Comparison of ENCODE assay signal across 8 cellular contexts in genomic region chr10:72274213-72274729, GRCh38. TPM values are rescaled to one million over a fixed set of nuclear protein-coding genes. Genes with fewer than 3 reads are reported as not detected.
DNase-seq lines count a peak whose midpoint lies in the region; ATAC-seq and TF ChIP-seq lines count a peak whose summit lies in the region.

No MANE protein-coding gene starts in this region.

- peaks cover 24% of the 10 kb centered on the region for H3K36me3 ChIP-seq in BLaER1

- H3K27me3 ChIP-seq in BLaER1: no peaks in the 10 kb centered on the region

- peak overlapping the region; percentile 77 for H3K27ac Mint-ChIP-seq in HFFc6
- peak overlapping the region; percentile 96 for H3K27ac Mint-ChIP-seq in activated naive CD8-positive, alpha-beta T cell treated with anti-CD3 and anti-CD28 coated beads, Interleukin-2, amount 50 U/mL, for 24 hours
- peak overlapping the region; percentile 92 to 99 (median 94) for H3K27ac Mint-ChIP-seq in immature natural killer cell
- peak overlapping the region; percentile 99 for H3K27ac Mint-ChIP-seq in stimulated activated naive CD8-positive, alpha-beta T cell treated with anti-CD3 and anti-CD28 coated beads, Interleukin-15, amount 100 ng/mL, for 72 hours

- peaks cover 3% of the 10 kb centered on the region for H3K27me3 Mint-ChIP-seq in HFFc6 (ENCODE audit: insufficient read depth)
- H3K27me3 Mint-ChIP-seq in activated naive CD8-positive, alpha-beta T cell treated with anti-CD3 and anti-CD28 coated beads, Interleukin-2, amount 50 U/mL, for 24 hours: no peaks in the 10 kb centered on the region
- H3K27me3 Mint-ChIP-seq in immature natural killer cell (ENCODE audit: low read depth in 3 of 3): peaks cover 8 to 34% (median 24%) of the 10 kb centered on the region in 3 donors
- H3K27me3 Mint-ChIP-seq in stimulated activated naive CD8-positive, alpha-beta T cell treated with anti-CD3 and anti-CD28 coated beads, Interleukin-15, amount 100 ng/mL, for 72 hours: no peaks in the 10 kb centered on the region

- H3K4me1 ChIP-seq in BLaER1: peaks cover 83% of the 10 kb centered on the region

- H3K36me3 Mint-ChIP-seq in HFFc6 (ENCODE audit: low read depth) (peaks cover 16% of the 10 kb centered on the region), immature natural killer cell (peaks cover 20 to 28% (median 24%) of the 10 kb centered on the region in 3 donors)
- H3K36me3 Mint-ChIP-seq in activated naive CD8-positive, alpha-beta T cell treated with anti-CD3 and anti-CD28 coated beads, Interleukin-2, amount 50 U/mL, for 24 hours (ENCODE audit: low read depth): peaks cover 31% of the 10 kb centered on the region

- H3K9me3 ChIP-seq in BLaER1: no peaks in the 10 kb centered on the region

- H3K4me3 Mint-ChIP-seq in HFFc6 (peak overlapping the region; percentile 95), immature natural killer cell (peak overlapping the region; percentile 97 to 100 (median 99))
- peak overlapping the region; percentile 98 for H3K4me3 Mint-ChIP-seq in activated naive CD8-positive, alpha-beta T cell treated with anti-CD3 and anti-CD28 coated beads, Interleukin-2, amount 50 U/mL, for 24 hours
- peak overlapping the region; percentile 94 to 99 for H3K4me3 Mint-ChIP-seq in stimulated activated naive CD8-positive, alpha-beta T cell treated with anti-CD3 and anti-CD28 coated beads, Interleukin-15, amount 100 ng/mL, for 72 hours

- no peak for ATAC-seq in activated naive CD8-positive, alpha-beta T cell treated with anti-CD3 and anti-CD28 coated beads, Interleukin-2, amount 50 U/mL, for 24 hours
- peak; percentile 0 for ATAC-seq in stimulated activated naive CD8-positive, alpha-beta T cell treated with anti-CD3 and anti-CD28 coated beads, Interleukin-15, amount 100 ng/mL, for 72 hours

- peak overlapping the region; percentile 97 for H3K4me3 ChIP-seq in BLaER1

- peaks cover 49% of the 10 kb centered on the region for H3K4me1 Mint-ChIP-seq in HFFc6 (ENCODE audit: low read depth)
- peaks cover 54% of the 10 kb centered on the region for H3K4me1 Mint-ChIP-seq in activated naive CD8-positive, alpha-beta T cell treated with anti-CD3 and anti-CD28 coated beads, Interleukin-2, amount 50 U/mL, for 24 hours
- peaks cover 52 to 59% of the 10 kb centered on the region in 2 donors for H3K4me1 Mint-ChIP-seq in immature natural killer cell
- H3K4me1 Mint-ChIP-seq in stimulated activated naive CD8-positive, alpha-beta T cell treated with anti-CD3 and anti-CD28 coated beads, Interleukin-15, amount 100 ng/mL, for 72 hours: peaks cover 66% of the 10 kb centered on the region

- DNase-seq in HFFc6 (no peak), immature natural killer cell (no peak), NCI-H526 treated with DMSO at 0.1 percent for 48 hours (lab: John Stamatoyannopoulos, UW) (no peak), NCI-H1436 (lab: John Stamatoyannopoulos, UW) (no peak), NCI-H1048 (lab: John Stamatoyannopoulos, UW) (no peak)
- DNase-seq in activated naive CD8-positive, alpha-beta T cell treated with anti-CD3 and anti-CD28 coated beads, Interleukin-2, amount 50 U/mL, for 24 hours: peak; percentile 41
- DNase-seq in stimulated activated naive CD8-positive, alpha-beta T cell treated with anti-CD3 and anti-CD28 coated beads, Interleukin-15, amount 100 ng/mL, for 72 hours: no peak

- no peak for TF ChIP-seq CTCF in HFFc6 (IDR thresholded peaks at IDR 0.05)

- H3K9me3 Mint-ChIP-seq in HFFc6: no peaks in the 10 kb centered on the region
- H3K9me3 Mint-ChIP-seq in activated naive CD8-positive, alpha-beta T cell treated with anti-CD3 and anti-CD28 coated beads, Interleukin-2, amount 50 U/mL, for 24 hours: no peaks in the 10 kb centered on the region
- no peaks in the 10 kb centered on the region for H3K9me3 Mint-ChIP-seq in immature natural killer cell
- no peaks in the 10 kb centered on the region for H3K9me3 Mint-ChIP-seq in stimulated activated naive CD8-positive, alpha-beta T cell treated with anti-CD3 and anti-CD28 coated beads, Interleukin-15, amount 100 ng/mL, for 72 hours

- H3K4me2 ChIP-seq in BLaER1: peak overlapping the region; percentile 96

- H3K9ac ChIP-seq in BLaER1: peak overlapping the region; percentile 97

- H3K27ac ChIP-seq in BLaER1: peak overlapping the region; percentile 94

- peaks cover 33% of the 10 kb centered on the region for H4K20me1 ChIP-seq in BLaER1

RNA-seq across cellular contexts. Expression of gene DDIT4, which starts 0.5 kb away (rescaled TPM):
- total RNA-seq in HFFc6 (2021; fragmentation: NEBNext Ultra II Directional; extraction: Animal tissue kit (Norgen Biotek cat#: 25700)): 10 to 100 TPM; 27.7 to 32.4 (median 30.0) TPM
- 100 to 1,000 TPM; 437 to 876 (median 450) TPM for polyA plus RNA-seq in immature natural killer cell

RNA-seq across cellular contexts. Expression of gene ASCC1, which starts 58.2 kb away (rescaled TPM):
- 10 to 100 TPM; 21.0 to 29.6 (median 25.3) TPM for total RNA-seq in HFFc6 (2021; fragmentation: NEBNext Ultra II Directional; extraction: Animal tissue kit (Norgen Biotek cat#: 25700))
- 10 to 100 TPM; 36.9 to 57.6 (median 40.5) TPM for polyA plus RNA-seq in immature natural killer cell

RNA-seq across cellular contexts. Expression of gene ANAPC16, which starts 58.5 kb away (rescaled TPM):
- 10 to 100 TPM; 40.4 to 46.0 (median 40.7) TPM for total RNA-seq in HFFc6 (2021; fragmentation: NEBNext Ultra II Directional; extraction: Animal tissue kit (Norgen Biotek cat#: 25700))
- 100 to 1,000 TPM; 291 to 366 (median 328) TPM for polyA plus RNA-seq in immature natural killer cell
